ENCODE assay signal across 7 cellular contexts in the genomic region with DNA sequence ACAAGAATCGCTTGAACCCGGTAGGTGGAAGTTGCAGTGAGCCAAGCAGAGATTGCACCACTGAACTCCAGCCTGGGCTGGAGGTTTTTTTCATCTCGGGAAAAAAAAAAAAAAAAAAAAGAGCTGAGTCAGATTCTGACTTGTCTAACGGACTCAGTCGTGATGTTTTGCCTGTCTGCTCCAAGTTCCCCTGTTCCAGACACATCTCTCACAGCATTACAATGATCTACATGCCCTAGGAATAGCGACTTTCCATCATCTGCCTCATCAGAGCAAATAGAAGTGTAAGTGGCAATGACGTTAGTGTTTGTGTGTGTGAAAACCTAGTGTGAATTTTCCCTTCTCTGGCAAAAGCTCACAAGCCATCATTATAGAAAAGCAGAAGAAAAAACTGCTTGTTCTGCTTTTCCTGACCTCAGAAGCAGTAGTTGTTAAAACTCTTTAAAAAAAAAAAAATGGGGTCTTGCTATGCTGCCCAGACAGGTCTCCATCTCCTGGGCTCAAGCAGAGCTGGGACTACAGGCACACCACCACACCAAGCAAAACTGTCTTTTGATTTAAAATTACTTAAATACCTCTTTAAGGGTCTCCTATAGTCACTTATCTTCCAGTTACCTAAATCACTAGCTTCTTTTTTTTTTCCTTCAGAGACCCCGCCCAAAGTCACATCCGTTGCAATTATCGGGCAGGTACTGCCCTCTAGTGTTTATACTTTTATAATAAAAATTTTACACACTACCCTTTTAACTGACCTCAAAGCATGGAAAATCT. TPM values are rescaled to one million over a fixed set of nuclear protein-coding genes. Genes with fewer than 3 reads are reported as not detected.
DNase-seq lines count a peak whose midpoint lies in the region; ATAC-seq and TF ChIP-seq lines count a peak whose summit lies in the region.

No MANE protein-coding gene starts in this region.

- no peaks in the 10 kb centered on the region for H3K36me3 Mint-ChIP-seq in activated T-helper 2 cell treated with anti-CD3 and anti-CD28 coated beads, Interferon-gamma antibody, Interleukin-2, Interleukin-4, amounts not matched to agents 10 μg/mL and 5 μg/mL and 100 μg/mL, durations not matched to agents 14 hours and 24 hours and 36 hours (ENCODE audit: low read depth)

- H3K36me3 ChIP-seq in MM.1S (replicated peaks; ENCODE audit: insufficient read depth, low read length): no peaks in the 10 kb centered on the region
- no peaks in the 10 kb centered on the region for H3K36me3 ChIP-seq in SK-N-MC (ENCODE audit: insufficient read depth, low read length)
- no peaks in the 10 kb centered on the region for H3K36me3 ChIP-seq in lower lobe of right lung
- H3K36me3 ChIP-seq in upper lobe of right lung: no peaks in the 10 kb centered on the region

- no peak overlapping the region for H2AFZ ChIP-seq in MM.1S (ENCODE audit: low read length)

- peaks cover 8% of the 10 kb centered on the region for H3K4me1 Mint-ChIP-seq in activated T-helper 2 cell treated with anti-CD3 and anti-CD28 coated beads, Interferon-gamma antibody, Interleukin-2, Interleukin-4, amounts not matched to agents 10 μg/mL and 5 μg/mL and 100 μg/mL, durations not matched to agents 14 hours and 24 hours and 36 hours (ENCODE audit: low read depth)

- H3K4me3 ChIP-seq in MM.1S (ENCODE audit: low read length) (no peak overlapping the region), SK-N-MC (0 out of 2 replicates have a peak overlapping the region, but pooled peaks have one; percentile 4), lower lobe of right lung (peak overlapping the region; percentile 22), upper lobe of right lung (peak overlapping the region; percentile 8)

- H4K20me1 ChIP-seq in MM.1S (ENCODE audit: insufficient read depth, low read length): no peaks in the 10 kb centered on the region

- H3K79me2 ChIP-seq in MM.1S (ENCODE audit: low read length): no peaks in the 10 kb centered on the region

- H3K4me3 Mint-ChIP-seq in activated T-helper 2 cell treated with anti-CD3 and anti-CD28 coated beads, Interferon-gamma antibody, Interleukin-2, Interleukin-4, amounts not matched to agents 10 μg/mL and 5 μg/mL and 100 μg/mL, durations not matched to agents 14 hours and 24 hours and 36 hours (ENCODE audit: low read depth): no peak overlapping the region

- H3K27ac Mint-ChIP-seq in activated T-helper 2 cell treated with anti-CD3 and anti-CD28 coated beads, Interferon-gamma antibody, Interleukin-2, Interleukin-4, amounts not matched to agents 10 μg/mL and 5 μg/mL and 100 μg/mL, durations not matched to agents 14 hours and 24 hours and 36 hours: no peak overlapping the region

- H3K27me3 ChIP-seq in MM.1S (replicated peaks; ENCODE audit: insufficient read depth, low read length) (no peaks in the 10 kb centered on the region), lower lobe of right lung (ENCODE audit: low read depth) (no peaks in the 10 kb centered on the region), upper lobe of right lung (no peaks in the 10 kb centered on the region)

- no peaks in the 10 kb centered on the region for H3K9me3 ChIP-seq in MM.1S (replicated peaks; ENCODE audit: insufficient read depth, low read length)
- no peaks in the 10 kb centered on the region for H3K9me3 ChIP-seq in SK-N-MC (ENCODE audit: low read depth, low read length)
- no peaks in the 10 kb centered on the region for H3K9me3 ChIP-seq in lower lobe of right lung
- no peaks in the 10 kb centered on the region for H3K9me3 ChIP-seq in upper lobe of right lung

- no peaks in the 10 kb centered on the region for H3F3A ChIP-seq in MM.1S (ENCODE audit: insufficient read depth, low read length)

- intact Hi-C loops in lower lobe of right lung (cut with DNase I) (no loop called here), upper lobe of right lung (cut with DNase I) (no loop called here)
- intact Hi-C loops in activated T-helper 2 cell treated with anti-CD3 and anti-CD28 coated beads, Interferon-gamma antibody, Interleukin-2, Interleukin-4, amounts not matched to agents 10 μg/mL and 5 μg/mL and 100 μg/mL, durations not matched to agents 14 hours and 24 hours and 36 hours (cut with micrococcal nuclease): loop anchor here (1.0 to 5.0 kb wide), 2 partner anchors 122 to 225 kb away; no protein-coding TSS in a partner anchor

- TF ChIP-seq CTCF in MM.1S (IDR thresholded peaks at IDR 0.05; ENCODE audit: low read length) (peak; percentile 51), lower lobe of right lung (IDR thresholded peaks at IDR 0.05) (peak; percentile 58), upper lobe of right lung (IDR thresholded peaks at IDR 0.05) (peak; percentile 59)

- no peaks in the 10 kb centered on the region for H3K9me2 ChIP-seq in MM.1S (replicated peaks; ENCODE audit: insufficient read depth, low read length)

- H3K4me1 ChIP-seq in MM.1S (ENCODE audit: low read length): no peaks in the 10 kb centered on the region
- peaks cover 10% of the 10 kb centered on the region for H3K4me1 ChIP-seq in lower lobe of right lung
- peaks cover 9% of the 10 kb centered on the region for H3K4me1 ChIP-seq in upper lobe of right lung

- H3K9ac ChIP-seq in MM.1S (ENCODE audit: low read length): no peak overlapping the region
- H3K9ac ChIP-seq in SK-N-MC (ENCODE audit: insufficient read length): no peak overlapping the region

- peak; percentile 69 to 84 for ATAC-seq in lower lobe of right lung
- peak; percentile 80 for ATAC-seq in upper lobe of right lung

- H3K27ac ChIP-seq in MM.1S (ENCODE audit: low read length): no peak overlapping the region
- peak overlapping the region; percentile 67 for H3K27ac ChIP-seq in SK-N-MC
- peak overlapping the region; percentile 51 for H3K27ac ChIP-seq in lower lobe of right lung
- peak overlapping the region; percentile 45 for H3K27ac ChIP-seq in upper lobe of right lung

- H3K4me2 ChIP-seq in MM.1S (ENCODE audit: low read depth, low read length): no peak overlapping the region

- DNase-seq in G401 (ENCODE audit: low spot score) (peak; percentile 79), MM.1S (peak; percentile 18), SK-N-MC (ENCODE audit: low read depth, low spot score) (no peak), cerebellar cortex (ENCODE audit: low spot score) (peak; percentile 79), lower lobe of right lung (no peak), upper lobe of right lung (no peak)
- no peak for DNase-seq in activated T-helper 2 cell treated with anti-CD3 and anti-CD28 coated beads, Interferon-gamma antibody, Interleukin-2, Interleukin-4, amounts not matched to agents 10 μg/mL and 5 μg/mL and 100 μg/mL, durations not matched to agents 14 hours and 24 hours and 36 hours (ENCODE audit: low spot score)

- in situ Hi-C loops in G401 (cut with HindIII; ENCODE audit: low sequenced_read_pairs): no loop called here

- no peaks in the 10 kb centered on the region for H3K9me3 Mint-ChIP-seq in activated T-helper 2 cell treated with anti-CD3 and anti-CD28 coated beads, Interferon-gamma antibody, Interleukin-2, Interleukin-4, amounts not matched to agents 10 μg/mL and 5 μg/mL and 100 μg/mL, durations not matched to agents 14 hours and 24 hours and 36 hours

- peaks cover 1% of the 10 kb centered on the region for H3K27me3 Mint-ChIP-seq in activated T-helper 2 cell treated with anti-CD3 and anti-CD28 coated beads, Interferon-gamma antibody, Interleukin-2, Interleukin-4, amounts not matched to agents 10 μg/mL and 5 μg/mL and 100 μg/mL, durations not matched to agents 14 hours and 24 hours and 36 hours (ENCODE audit: low read depth)

RNA-seq across cellular contexts. Expression of a gene that starts 37.3 kb away (rescaled TPM):
- total RNA-seq in G401 (2014; rRNA removed; shearing (Covaris generic)): 42.9 and 45.6 TPM in 2 replicates
- total RNA-seq in lower lobe of right lung (41.6 TPM), upper lobe of right lung (44.5 TPM)
- 29.3 and 31.2 TPM in 2 replicates for total RNA-seq in activated T-helper 2 cell treated with anti-CD3 and anti-CD28 coated beads, Interferon-gamma antibody, Interleukin-2, Interleukin-4, amounts not matched to agents 10 μg/mL and 5 μg/mL and 100 μg/mL, durations not matched to agents 14 hours and 24 hours and 36 hours

RNA-seq across cellular contexts. Expression of a gene that starts 48.9 kb away (rescaled TPM):
- 40.8 and 55.2 TPM in 2 replicates for total RNA-seq in G401 (2014; rRNA removed; shearing (Covaris generic))
- total RNA-seq in lower lobe of right lung: 27.9 TPM
- 29.6 TPM for total RNA-seq in upper lobe of right lung
- total RNA-seq in activated T-helper 2 cell treated with anti-CD3 and anti-CD28 coated beads, Interferon-gamma antibody, Interleukin-2, Interleukin-4, amounts not matched to agents 10 μg/mL and 5 μg/mL and 100 μg/mL, durations not matched to agents 14 hours and 24 hours and 36 hours: 195 and 198 TPM in 2 replicates

Comparison
In these comparisons a context has a peak if more than half of its experiments do, and no peak if none do; other contexts are left out.
1. DNase-seq: peak in G401 (single experiment), MM.1S (single experiment) and cerebellar cortex (single experiment); none in SK-N-MC (single experiment), lower lobe of right lung (single experiment), upper lobe of right lung (single experiment) and activated T-helper 2 cell treated with anti-CD3 and anti-CD28 coated beads, Interferon-gamma antibody, Interleukin-2, Interleukin-4, amounts not matched to agents 10 μg/mL and 5 μg/mL and 100 μg/mL, durations not matched to agents 14 hours and 24 hours and 36 hours (single experiment).
2. Peak in every context shown above with its lines, with median percentiles within 50 percentile points of each other: CTCF ChIP-seq.